9 cellular contexts compared by ENCODE assay signal in genomic region chr14:72892103-72892878, GRCh38. TPM values are rescaled to one million over a fixed set of nuclear protein-coding genes. Genes with fewer than 3 reads are reported as not detected.
DNase-seq lines count a peak whose midpoint lies in the region; FAIRE-seq and TF ChIP-seq lines count a peak whose summit lies in the region.
"Had no signal": no experiment of that assay in that cellular context is flagged by ENCODE, and none has a peak within 500 bp of the region (broad histone marks: within the 10 kb centered on the region; RNA-seq: fewer than 3 reads in every experiment).

No MANE protein-coding gene starts in this region.

- H3K27me3 ChIP-seq in SK-N-SH (ENCODE audit: insufficient read depth) = peaks cover 17% of the 10 kb centered on the region
- peaks cover 13% of the 10 kb centered on the region for H3K27me3 ChIP-seq in bronchial epithelial cell (ENCODE audit: control insufficient read depth, insufficient read depth, low read length)
- peaks cover 2 to 91% (median 35%) of the 10 kb centered on the region in 3 donors for H3K27me3 ChIP-seq in stomach

- intact Hi-C loops in lower leg skin (cut with DNase I; ENCODE audit: low total_unique reads) = no loop called here
- intact Hi-C loops in stomach (cut with DNase I; ENCODE audit: low total_unique reads) = no loop called here

- peak overlapping the region; percentile 95 for H3K4me2 ChIP-seq in SK-N-SH

- H3K79me2 ChIP-seq in SK-N-SH (ENCODE audit: insufficient read depth) = no peaks in the 10 kb centered on the region

- H3F3A ChIP-seq in SK-N-SH (replicated peaks; ENCODE audit: insufficient read depth) = peaks cover 3% of the 10 kb centered on the region

- TF ChIP-seq CTCF in SK-N-SH (IDR thresholded peaks at IDR 0.05) = no peak
- no peak for TF ChIP-seq CTCF in bronchial epithelial cell (IDR thresholded peaks at IDR 0.05; ENCODE audit: insufficient read depth, low read length, severe bottlenecking)
- no peak for TF ChIP-seq CTCF in lower leg skin (IDR thresholded peaks at IDR 0.05)
- TF ChIP-seq CTCF in stomach (IDR thresholded peaks at IDR 0.05) = no peak

- peak overlapping the region; percentile 82 for H2AFZ ChIP-seq in SK-N-SH (ENCODE audit: low read depth)

- no peaks in the 10 kb centered on the region for H4K20me1 ChIP-seq in SK-N-SH (ENCODE audit: insufficient read depth)

- POLR2A ChIA-PET in SK-N-SH (lab: Yijun Ruan, JAX) = interaction anchor here (1.1 kb wide), 1 partner anchor 11 kb away, joined by 3 read pairs; no protein-coding TSS in a partner anchor

- H3K9ac ChIP-seq in SK-N-SH = 0 out of 2 replicates have a peak overlapping the region, but pooled peaks have one; percentile 21

- peak; percentile 79 for DNase-seq in DMS 273 (lab: John Stamatoyannopoulos, UW; ENCODE audit: unreplicated experiment)
- DNase-seq in DMS 273 treated with DMSO at 0.1 percent for 48 hours (lab: John Stamatoyannopoulos, UW) = no peak
- peak; percentile 56 for DNase-seq in SK-N-SH
- no peak for DNase-seq in bronchial epithelial cell (ENCODE audit: low read depth)
- no peak for DNase-seq in lower leg skin (ENCODE audit: low spot score in 2 of 2)
- DNase-seq in stomach = no peak
- no peak for DNase-seq in NCI-H2081 treated with DMSO at 0.1 percent for 48 hours (lab: John Stamatoyannopoulos, UW)
- no peak for DNase-seq in OCI-M2 (lab: John Stamatoyannopoulos, UW; ENCODE audit: unreplicated experiment)

- TF ChIP-seq EP300 in SK-N-SH (IDR thresholded peaks at IDR 0.05; ENCODE audit: borderline replicate concordance in 1 of 2, low read depth in 1 of 2, low read length in 1 of 2) (no peak), stomach (IDR thresholded peaks at IDR 0.05) (no peak)

- H3K27ac ChIP-seq in SK-N-SH (ENCODE audit: low read depth in 2 of 2, low read length in 1 of 2) (no peak overlapping the region), stomach (no peak overlapping the region)
- H3K27ac ChIP-seq: 22Rv1 had no signal

- H3K4me3 ChIP-seq in SK-N-SH (ENCODE audit: low read depth in 2 of 2, low read length in 1 of 2) = peak overlapping the region; percentile 80 to 99
- peak overlapping the region; percentile 60 for H3K4me3 ChIP-seq in bronchial epithelial cell (ENCODE audit: low read depth, low read length)
- peak overlapping the region; percentile 57 for H3K4me3 ChIP-seq in lower leg skin (ENCODE audit: low read depth, poor library complexity, severe bottlenecking)
- H3K4me3 ChIP-seq in stomach = peak overlapping the region; percentile 75 to 93 (median 83)

- H3K4me1 ChIP-seq in SK-N-SH (ENCODE audit: control insufficient read depth in 1 of 2, insufficient read depth in 2 of 2, low read depth in 1 of 2, low read length in 1 of 2) (peaks cover 15 to 26% of the 10 kb centered on the region in 2 experiments; a peak in 3 of 4 replicates), stomach (peaks cover 25 to 36% (median 33%) of the 10 kb centered on the region in 4 donors)

- 2% methylated on average over 34 of the region's 47 CpGs for WGBS in SK-N-SH (ENCODE audit: low lambda C conversion rate)
- 0 to 1% methylated on average over 46 of the region's 47 CpGs for WGBS in lower leg skin, 2 donors
- WGBS in stomach, 5 donors = 1 to 3% (median 1%) methylated on average over 47 of the region's 47 CpGs

- TF ChIP-seq POLR2A in lower leg skin (IDR thresholded peaks at IDR 0.05) = no peak
- no peak for TF ChIP-seq POLR2A in stomach (IDR thresholded peaks at IDR 0.05)

- H3K36me3 ChIP-seq in SK-N-SH (replicated peaks in 1 of 2; ENCODE audit: control insufficient read depth in 1 of 2, insufficient read depth in 2 of 2, low read length in 1 of 2) = no peaks in the 10 kb centered on the region
- H3K36me3 ChIP-seq in bronchial epithelial cell (ENCODE audit: control insufficient read depth, insufficient read depth, low read length) = no peaks in the 10 kb centered on the region
- H3K36me3 ChIP-seq in stomach = no peaks in the 10 kb centered on the region

- H3K9me3 ChIP-seq in SK-N-SH = no peaks in the 10 kb centered on the region
- H3K9me3 ChIP-seq in stomach = no peaks in the 10 kb centered on the region

- FAIRE-seq in bronchial epithelial cell (lab: Jason Lieb, UNC) = no peak

- no peaks in the 10 kb centered on the region for H3K9me2 ChIP-seq in SK-N-SH

- CTCF ChIA-PET in SK-N-SH (lab: Yijun Ruan, JAX) = interaction anchor here (0.9 to 7.5 kb wide), 4 partner anchors 9 to 377 kb away, joined by 3 to 70 read pairs (median 11); no protein-coding TSS in a partner anchor

- peak; percentile 34 for TF ChIP-seq RAD21 in SK-N-SH (IDR thresholded peaks at IDR 0.05; ENCODE audit: low read length)

TF ChIP-seq in SK-N-SH, 30 proteins besides CTCF, POLR2A, EP300 and RAD21:
- TF ChIP-seq RCOR1 (IDR thresholded peaks at IDR 0.05; ENCODE audit: low read length) = no peak
- peak; percentile 15; the same call in 1 of the 2 replicates for TF ChIP-seq SMC3 (IDR thresholded peaks at IDR 0.05; ENCODE audit: low read depth, low read length)
- TF ChIP-seq, protein P1, sequence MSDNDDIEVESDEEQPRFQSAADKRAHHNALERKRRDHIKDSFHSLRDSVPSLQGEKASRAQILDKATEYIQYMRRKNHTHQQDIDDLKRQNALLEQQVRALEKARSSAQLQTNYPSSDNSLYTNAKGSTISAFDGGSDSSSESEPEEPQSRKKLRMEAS (IDR thresholded peaks at IDR 0.05; ENCODE audit: low read depth) = peak; percentile 43; the same call in 1 of the 2 replicates

RNA-seq across cellular contexts. Expression of gene DPF3, which starts 1.6 kb away (rescaled TPM):
- polyA plus RNA-seq in SK-N-SH (2012; rRNA removed) (2.8 and 4.1 TPM in 2 replicates), stomach (1 to 10 TPM in 1 of 3 donors, under 1 TPM in 2; 0.20 to 3.2 (median 0.81) TPM)
- polyA plus RNA-seq in SK-N-SH (2012; cell fraction: cytosol; rRNA removed) = 2.4 and 3.2 TPM in 2 replicates
- polyA plus RNA-seq in SK-N-SH (2012; cell fraction: nucleus; rRNA removed) = 8.7 and 10.2 TPM in 2 replicates
- total RNA-seq in bronchial epithelial cell (0.13 TPM in 1 of 2 replicates, not detected in the other), lower leg skin (1 to 10 TPM; 1.1 to 4.7 (median 1.8) TPM), stomach (100 to 1,000 TPM in 1 of 5 donors, 10 to 100 TPM in 1, 1 to 10 TPM in 3; 1.0 to 113 (median 5.3) TPM)

RNA-seq across cellular contexts. Expression of gene DCAF4, which starts 34.0 kb away (rescaled TPM):
- polyA plus RNA-seq in SK-N-SH (2012; rRNA removed) (17.9 and 27.8 TPM in 2 replicates), stomach (1 to 10 TPM; 4.8 to 7.9 (median 7.4) TPM)
- 14.0 and 16.9 TPM in 2 replicates for polyA plus RNA-seq in SK-N-SH (2012; cell fraction: cytosol; rRNA removed)
- polyA plus RNA-seq in SK-N-SH (2012; cell fraction: nucleus; rRNA removed) = 50.1 and 55.3 TPM in 2 replicates
- total RNA-seq in bronchial epithelial cell (8.7 and 14.0 TPM in 2 replicates), lower leg skin (10 to 100 TPM; 24.0 to 40.5 (median 35.8) TPM), stomach (100 to 1,000 TPM in 1 of 5 donors, 10 to 100 TPM in 2, 1 to 10 TPM in 1, under 1 TPM in 1; 0.58 to 139 (median 11.4) TPM)

Comparison
In these comparisons a context has a peak if more than half of its experiments do, and no peak if none do; other contexts are left out.
1. DNase-seq: peak in DMS 273 (single experiment) and SK-N-SH (single experiment); none in DMS 273 treated with DMSO at 0.1 percent for 48 hours (single experiment), bronchial epithelial cell (single experiment), lower leg skin (0 of 2), stomach (single experiment), NCI-H2081 treated with DMSO at 0.1 percent for 48 hours (single experiment) and OCI-M2 (single experiment).
2. Peak in every context shown above with its lines, with median percentiles within 50 percentile points of each other: H3K4me3 ChIP-seq.